In genomic region chr5:31957151-31957550, GRCh38 we compare ENCODE assay signal across 20 cellular contexts.
DNase-seq lines count a peak whose midpoint lies in the region; ATAC-seq, FAIRE-seq and TF ChIP-seq lines count a peak whose summit lies in the region.
"Had no signal": no experiment of that assay in that cellular context is flagged by ENCODE, and none has a peak within 500 bp of the region (broad histone marks: within the 10 kb centered on the region; RNA-seq: fewer than 3 reads in every experiment).

No MANE protein-coding gene starts in this region.

- no peak overlapping the region for H2AFZ ChIP-seq in H1 (ENCODE audit: low read length)
- H2AFZ ChIP-seq: GM23248 had no signal

- no peak overlapping the region for H3K4me3 Mint-ChIP-seq in neural crest cell
- no peak overlapping the region for H3K4me3 Mint-ChIP-seq in osteocyte (ENCODE audit: unreplicated experiment)
- H3K4me3 Mint-ChIP-seq: B cell; CD8-positive, alpha-beta memory T cell had no signal

- TF ChIP-seq EP300 in H1 (IDR thresholded peaks at IDR 0.05; ENCODE audit: borderline replicate concordance in 1 of 2, low read depth in 2 of 2, low read length in 2 of 2), result no peak

- no peak overlapping the region for H2BK5ac ChIP-seq in H1 (ENCODE audit: low read depth, low read length)

- H3K56ac ChIP-seq in H1 (replicated peaks; ENCODE audit: insufficient read length, low read depth, low read length), result no peak overlapping the region

- DNase-seq in H1 (ENCODE audit: low read depth in 1 of 2, low spot score in 2 of 2) (no peak), heart left ventricle (peak in 2 of 5 donors; percentile 30 to 44), left ventricle myocardium superior (no peak), neural crest cell (ENCODE audit: low read depth, low spot score) (no peak), kidney tubule cell (ENCODE audit: low spot score) (no peak), NK-92 (lab: John Stamatoyannopoulos, UW; ENCODE audit: unreplicated experiment) (no peak), osteocyte (ENCODE audit: extremely low spot score, unreplicated experiment) (no peak)
- DNase-seq: CD8-positive, alpha-beta memory T cell; COR-L47; DMS 273 treated with DMSO at 0.1 percent for 48 hours; DMS53; DND-41; EL; GM23248; HCEC 1CT had no signal

- H3K36me3 ChIP-seq in H1 (ENCODE audit: control insufficient read depth in 2 of 4, insufficient read depth in 4 of 4, low read length in 3 of 4) (no peaks in the 10 kb centered on the region), heart left ventricle (no peaks in the 10 kb centered on the region)
- H3K36me3 ChIP-seq: BLaER1 treated with 17β-estradiol and CSF1 and Interleukin-3, amounts not matched to agents 10 nM and 100 nM had no signal

- no peak overlapping the region for H2BK15ac ChIP-seq in H1 (ENCODE audit: low read length)

- TF ChIP-seq RAD21 in H1 (IDR thresholded peaks at IDR 0.05 in 1 of 2, conservative IDR thresholded peaks at IDR 0.05 in 1 of 2; ENCODE audit: low read depth in 2 of 2, low read length in 2 of 2), result no peak

- TF ChIP-seq POLR2A in H1 (IDR thresholded peaks at IDR 0.05; ENCODE audit: control extremely low read depth in 1 of 2, low read depth in 2 of 2, low read length in 2 of 2) (no peak), heart left ventricle (IDR thresholded peaks at IDR 0.05) (no peak)

- H3K27ac ChIP-seq in H1 (ENCODE audit: low read depth, low read length) (no peak overlapping the region), heart left ventricle (peak overlapping the region in 4 of 12 donors; percentile 17 to 29 (median 28))
- H3K27ac ChIP-seq: BLaER1 treated with 17β-estradiol and CSF1 and Interleukin-3, amounts not matched to agents 10 nM and 100 nM; GM23248; HL-60 had no signal

- no peak overlapping the region for H3K4me3 ChIP-seq in H1 (ENCODE audit: extremely low read depth in 1 of 4, insufficient read depth in 2 of 4, low read depth in 3 of 4, low read length in 4 of 4)
- no peak overlapping the region for H3K4me3 ChIP-seq in heart left ventricle
- H3K4me3 ChIP-seq: BLaER1 treated with 17β-estradiol and CSF1 and Interleukin-3, amounts not matched to agents 10 nM and 100 nM; GM23248 had no signal

- no peak overlapping the region for H3K23ac ChIP-seq in H1 (ENCODE audit: insufficient read length)

- WGBS in H1 (ENCODE audit: extremely low coverage in 1 of 2, insufficient coverage in 1 of 2, insufficient read length in 1 of 2, insufficient replicate concordance in 2 of 2, low coverage in 1 of 2, low lambda C conversion rate in 2 of 2, missing lambda C conversion rate in 1 of 2), 2 experiments, result 86% methylated on average over 9 of the region's 9 CpGs; no CpG with 5 or more reads in 1 of the 2 experiments
- WGBS in heart left ventricle, 4 donors, result 52 to 70% (median 64%) methylated on average over 9 of the region's 9 CpGs

- no peaks in the 10 kb centered on the region for H3K9me3 ChIP-seq in H1 (ENCODE audit: insufficient read depth in 2 of 2, low read depth in 1 of 2, low read length in 1 of 2)
- H3K9me3 ChIP-seq in heart left ventricle, result peaks cover 0 to 8% (median 0%) of the 10 kb centered on the region in 12 donors
- H3K9me3 ChIP-seq: BLaER1 treated with 17β-estradiol and CSF1 and Interleukin-3, amounts not matched to agents 10 nM and 100 nM had no signal

- intact Hi-C loops in heart left ventricle (cut with DNase I), result no loop called here
- intact Hi-C loops in left ventricle myocardium superior (cut with micrococcal nuclease), result no loop called here

- H4K20me1 ChIP-seq in H1 (replicated peaks in 1 of 2; ENCODE audit: control insufficient read depth in 1 of 2, insufficient read depth in 2 of 2, low read length in 2 of 2), result no peaks in the 10 kb centered on the region
- H4K20me1 ChIP-seq: BLaER1 treated with 17β-estradiol and CSF1 and Interleukin-3, amounts not matched to agents 10 nM and 100 nM had no signal

- peaks cover 0 to under 1% (median 0%) of the 10 kb centered on the region in 4 experiments; a peak in 1 of 7 replicates for H3K4me1 ChIP-seq in H1 (replicated peaks in 1 of 4; ENCODE audit: control insufficient read depth in 3 of 4, insufficient read depth in 4 of 4, low read length in 3 of 4)
- H3K4me1 ChIP-seq in heart left ventricle, result peaks cover 0 to 18% (median 6%) of the 10 kb centered on the region in 12 donors

- peaks cover 3% of the 10 kb centered on the region for H3K9me3 Mint-ChIP-seq in neural crest cell
- H3K9me3 Mint-ChIP-seq in osteocyte (ENCODE audit: unreplicated experiment), result no peaks in the 10 kb centered on the region

- no peak overlapping the region for H3K14ac ChIP-seq in H1 (ENCODE audit: insufficient read length)

- H3K36me3 Mint-ChIP-seq in neural crest cell (ENCODE audit: low read depth) (no peaks in the 10 kb centered on the region), osteocyte (ENCODE audit: unreplicated experiment) (no peaks in the 10 kb centered on the region)
- H3K36me3 Mint-ChIP-seq: CD8-positive, alpha-beta memory T cell had no signal

- no peak for FAIRE-seq in H1 (lab: Jason Lieb, UNC)
- FAIRE-seq: GM12891, H54 had no signal

- no peak overlapping the region for H4K91ac ChIP-seq in H1 (replicated peaks; ENCODE audit: insufficient read length, low read length)

- H3K4me1 Mint-ChIP-seq in neural crest cell, result no peaks in the 10 kb centered on the region
- peaks cover 23% of the 10 kb centered on the region for H3K4me1 Mint-ChIP-seq in osteocyte (ENCODE audit: unreplicated experiment)
- H3K4me1 Mint-ChIP-seq: B cell; CD8-positive, alpha-beta memory T cell had no signal

- H2BK120ac ChIP-seq in H1 (replicated peaks; ENCODE audit: low read depth, low read length), result no peak overlapping the region

- peak; percentile 51 to 91 (median 80) for ATAC-seq in heart left ventricle
- ATAC-seq in left ventricle myocardium superior, result peak; percentile 85

- TF ChIP-seq CTCF in H1 (IDR thresholded peaks at IDR 0.05; ENCODE audit: control extremely low read depth in 1 of 3, insufficient read depth in 1 of 3, low read depth in 1 of 3, low read length in 3 of 3), result no peak
- TF ChIP-seq CTCF in heart left ventricle (IDR thresholded peaks at IDR 0.05), result no peak
- no peak for TF ChIP-seq CTCF in neural crest cell (conservative IDR thresholded peaks at IDR 0.05)
- TF ChIP-seq CTCF in osteocyte (IDR thresholded peaks at IDR 0.05), result no peak

- H3K27ac Mint-ChIP-seq in neural crest cell (ENCODE audit: unreplicated experiment), result peak overlapping the region; percentile 29
- H3K27ac Mint-ChIP-seq in osteocyte (ENCODE audit: unreplicated experiment), result no peak overlapping the region
- H3K27ac Mint-ChIP-seq: B cell; CD8-positive, alpha-beta memory T cell had no signal

- H3K18ac ChIP-seq in H1 (ENCODE audit: extremely low read depth, low read length), result peak overlapping the region; percentile 11; the same call in 1 of the 2 replicates

- no peaks in the 10 kb centered on the region for H3K79me2 ChIP-seq in H1 (ENCODE audit: control insufficient read depth in 1 of 2, insufficient read depth in 2 of 2, low read length in 2 of 2)

- no peaks in the 10 kb centered on the region for H3K79me1 ChIP-seq in H1 (ENCODE audit: low read depth, low read length)

- no peak overlapping the region for H2AK5ac ChIP-seq in H1 (ENCODE audit: low read depth, low read length)

- no peaks in the 10 kb centered on the region for H3K27me3 ChIP-seq in H1 (replicated peaks in 1 of 4; ENCODE audit: control insufficient read depth in 3 of 4, extremely low read depth in 1 of 4, insufficient read depth in 3 of 4, low read length in 3 of 4)
- H3K27me3 ChIP-seq in heart left ventricle, result no peaks in the 10 kb centered on the region
- H3K27me3 ChIP-seq: BLaER1 treated with 17β-estradiol and CSF1 and Interleukin-3, amounts not matched to agents 10 nM and 100 nM had no signal

- POLR2A ChIA-PET in H1 (lab: Charles Lee; ENCODE audit: partially characterized antibody), result no interaction called here

- no peak overlapping the region for H3K9ac ChIP-seq in H1 (replicated peaks in 1 of 4; ENCODE audit: extremely low read depth in 1 of 4, low read depth in 3 of 4, low read length in 3 of 4)
- H3K9ac ChIP-seq: BLaER1 treated with 17β-estradiol and CSF1 and Interleukin-3, amounts not matched to agents 10 nM and 100 nM; GM23248 had no signal

- H4K5ac ChIP-seq in H1 (ENCODE audit: insufficient read length, low read depth, low read length), result no peak overlapping the region

- no peak overlapping the region for H4K8ac ChIP-seq in H1 (ENCODE audit: extremely low read depth, insufficient read depth, low read length)

- no peak overlapping the region for H3K4me2 ChIP-seq in H1 (ENCODE audit: insufficient read depth in 1 of 2, low read depth in 2 of 2, low read length in 2 of 2)
- H3K4me2 ChIP-seq: BLaER1 treated with 17β-estradiol and CSF1 and Interleukin-3, amounts not matched to agents 10 nM and 100 nM had no signal

- no peak overlapping the region for H2BK20ac ChIP-seq in H1 (ENCODE audit: low read length)

- no peak overlapping the region for H2BK12ac ChIP-seq in H1 (ENCODE audit: low read depth, low read length)

- CTCF ChIA-PET in H1 (lab: Charles Lee; ENCODE audit: partially characterized antibody), result interaction anchor here (0.7 to 1.5 kb wide), 2 partner anchors 8 to 129 kb away, joined by 3 read pairs; no protein-coding TSS in a partner anchor

- no peaks in the 10 kb centered on the region for H3K23me2 ChIP-seq in H1 (ENCODE audit: low read depth, low read length)

- H3K27me3 Mint-ChIP-seq in neural crest cell (ENCODE audit: low read depth) (no peaks in the 10 kb centered on the region), osteocyte (ENCODE audit: unreplicated experiment) (peaks cover 11% of the 10 kb centered on the region)
- H3K27me3 Mint-ChIP-seq: B cell had no signal

- H3K4ac ChIP-seq in H1 (replicated peaks; ENCODE audit: insufficient read length, low read depth, low read length), result no peak overlapping the region

TF ChIP-seq in H1, 55 proteins besides CTCF, POLR2A, EP300 and RAD21:
- no peak for TF ChIP-seq CHD1 (IDR thresholded peaks at IDR 0.05; ENCODE audit: low read depth, low read length)
- no peak for TF ChIP-seq MAX (IDR thresholded peaks at IDR 0.05)
- no peak for TF ChIP-seq SUZ12 (IDR thresholded peaks at IDR 0.05; ENCODE audit: low read length)
